19 cellular contexts compared by ENCODE assay signal in genomic region chr5:41763537-41763936, GRCh38.
A peak's percentile ranks its signal among the peaks of the same experiment; 100 is the strongest.
DNase-seq lines count a peak whose midpoint lies in the region; ATAC-seq and TF ChIP-seq lines count a peak whose summit lies in the region.
"Had no signal": no experiment of that assay in that cellular context is flagged by ENCODE, and none has a peak within 500 bp of the region (broad histone marks: within the 10 kb centered on the region; RNA-seq: fewer than 3 reads in every experiment).

No MANE protein-coding gene starts in this region.

- TF ChIP-seq CTCF in choroid plexus epithelial cell (conservative IDR thresholded peaks at IDR 0.05; ENCODE audit: low read depth, low read length): no peak
- no peak for TF ChIP-seq CTCF in thoracic aorta (IDR thresholded peaks at IDR 0.05)
- no peak for TF ChIP-seq CTCF in GM20000 (IDR thresholded peaks at IDR 0.05; ENCODE audit: extremely low read depth, missing control alignments)

- H3K4me3 ChIP-seq in choroid plexus epithelial cell (ENCODE audit: low read depth, low read length) (no peak overlapping the region), thoracic aorta (no peak overlapping the region)
- H3K4me3 ChIP-seq: BLaER1, heart right ventricle, mucosa of descending colon, thyroid gland had no signal

- H3K4me1 ChIP-seq in thoracic aorta (ENCODE audit: control insufficient read depth in 1 of 2, low read depth in 2 of 2): peaks cover 11 to 42% of the 10 kb centered on the region in 2 donors
- H3K4me1 ChIP-seq: thyroid gland had no signal

- H3K36me3 ChIP-seq in thoracic aorta: no peaks in the 10 kb centered on the region
- H3K36me3 ChIP-seq: thyroid gland had no signal

- no peaks in the 10 kb centered on the region for H3K27me3 ChIP-seq in thoracic aorta (replicated peaks; ENCODE audit: insufficient read depth)
- H3K27me3 ChIP-seq: BLaER1, heart right ventricle, thyroid gland had no signal

- H3K9me3 ChIP-seq in thoracic aorta: no peaks in the 10 kb centered on the region
- H3K9me3 ChIP-seq: BLaER1, heart right ventricle, mucosa of descending colon, thyroid gland had no signal

- H3K27ac ChIP-seq in thoracic aorta: peak overlapping the region; percentile 6 to 13
- H3K27ac ChIP-seq: BLaER1, thyroid gland had no signal

- ATAC-seq in GM19463 (IDR thresholded peaks at IDR 0.05; ENCODE audit: unreplicated experiment) (peak; percentile 40), HG03442 (IDR thresholded peaks at IDR 0.05; ENCODE audit: unreplicated experiment) (peak; percentile 51), thoracic aorta (ENCODE audit: insufficient number of reproducible peaks, low FRiP score, low read depth) (no peak)
- ATAC-seq: HepG2, mucosa of descending colon had no signal

- DNase-seq in choroid plexus epithelial cell (ENCODE audit: low read depth) (peak; percentile 16), thoracic aorta (ENCODE audit: low spot score) (no peak), GM20000 (ENCODE audit: low spot score) (no peak), NCI-H446 (lab: John Stamatoyannopoulos, UW) (no peak), LoVo (ENCODE audit: low spot score) (no peak)
- DNase-seq: activated CD4-positive, alpha-beta T cell treated with anti-CD3 and anti-CD28 coated beads, Interleukin-2, amount 50 U/mL, for 4 hours; activated T-cell treated with anti-CD3 and anti-CD28 coated beads, Interleukin-2, amount 50 U/mL, for 48 hours; effector CD8-positive, alpha-beta T cell; heart right ventricle; kidney; mucosa of descending colon; NCI-H2029 treated with DMSO at 0.1 percent for 48 hours; NCI-H774; occipital lobe; thyroid gland had no signal
